In the genomic region with DNA sequence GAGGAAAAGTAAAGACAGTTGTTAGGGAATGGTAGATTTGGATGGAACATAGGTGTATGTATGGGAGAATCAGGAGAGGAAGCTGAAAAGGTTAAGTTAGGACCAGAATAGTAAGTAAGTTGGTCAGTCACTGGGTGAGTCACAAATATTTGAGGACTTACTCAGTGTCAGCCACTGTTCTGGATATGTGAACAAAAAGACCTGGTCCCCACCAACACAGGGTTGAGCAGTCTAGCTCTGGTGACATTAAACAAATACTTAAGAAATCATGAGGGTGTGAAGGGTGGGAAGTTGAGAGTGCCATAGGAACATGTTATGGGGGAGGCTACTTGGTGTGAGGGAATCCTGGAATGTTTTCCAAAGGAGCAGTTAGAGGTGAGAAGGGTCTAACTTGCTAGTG, we compare ENCODE assay signal across 8 cellular contexts.
A peak's percentile ranks its signal among the peaks of the same experiment; 100 is the strongest.
DNase-seq lines count a peak whose midpoint lies in the region; ATAC-seq and TF ChIP-seq lines count a peak whose summit lies in the region.
"Had no signal": no experiment of that assay in that cellular context is flagged by ENCODE, and none has a peak within 500 bp of the region (broad histone marks: within the 10 kb centered on the region; RNA-seq: fewer than 3 reads in every experiment).

No MANE protein-coding gene starts in this region.

- H2AFZ ChIP-seq in HCT116 (ENCODE audit: low read depth, low read length, poor library complexity, severe bottlenecking): peak overlapping the region; percentile 46

- TF ChIP-seq RAD21 in HCT116 (IDR thresholded peaks at IDR 0.05; ENCODE audit: low read depth): peak; percentile 27; the same call in 1 of the 2 replicates

- CTCF ChIA-PET in HCT116 (lab: Charles Lee): interaction anchor here (0.9 to 1.0 kb wide), 2 partner anchors 8 to 279 kb away, joined by 3 read pairs; no protein-coding TSS in a partner anchor
- CTCF ChIA-PET in RWPE1 (lab: Yijun Ruan, JAX): no interaction called here

- no TSS peak for BruUV-seq in HCT116 (replicated peaks; lab: Mats Ljungman, UMichigan)

- peak; percentile 59 for DNase-seq in HCT116 (ENCODE audit: low read depth, low spot score)
- peak; percentile 67 for DNase-seq in RWPE1 (ENCODE audit: low spot score)
- DNase-seq in fibroblast of the aortic adventitia (ENCODE audit: low read depth): peak; percentile 35
- no peak for DNase-seq in thoracic aorta (ENCODE audit: low spot score)
- no peak for DNase-seq in hippocampal formation (lab: John Stamatoyannopoulos, UW)
- DNase-seq in NCI-H524 treated with DMSO at 0.1 percent for 48 hours (lab: John Stamatoyannopoulos, UW): no peak
- DNase-seq: ovary had no signal

- H3K27me3 ChIP-seq in HCT116 (ENCODE audit: insufficient read depth, low read length) (no peaks in the 10 kb centered on the region), thoracic aorta (replicated peaks; ENCODE audit: insufficient read depth) (no peaks in the 10 kb centered on the region)
- H3K27me3 ChIP-seq: ovary had no signal

- H3K4me1 ChIP-seq in HCT116 (ENCODE audit: control insufficient read depth in 1 of 2, insufficient read depth in 2 of 2, low read length in 2 of 2) (peaks cover 10 to 29% of the 10 kb centered on the region in 2 experiments), thoracic aorta (ENCODE audit: control insufficient read depth in 1 of 2, low read depth in 2 of 2) (peaks cover 3 to 21% of the 10 kb centered on the region in 2 donors)

- RAD21 ChIA-PET in HCT116 (lab: Charles Lee; ENCODE audit: low non-redundant PET in 1 of 2, low total read pairs in 2 of 2, uncharacterized antibody in 2 of 2, unreplicated experiment in 2 of 2): no interaction called here

- no peaks in the 10 kb centered on the region for H3K9me2 ChIP-seq in HCT116 (ENCODE audit: insufficient read depth)

- no peak overlapping the region for H3K9ac ChIP-seq in HCT116 (ENCODE audit: low read length)

- H4K20me1 ChIP-seq in HCT116 (ENCODE audit: insufficient read depth): no peaks in the 10 kb centered on the region

- ATAC-seq in HCT116 (peak; percentile 90), thoracic aorta (ENCODE audit: insufficient number of reproducible peaks, low FRiP score, low read depth) (peak; percentile 93), GM21576 (IDR thresholded peaks at IDR 0.05; ENCODE audit: unreplicated experiment) (no peak)

- H3K79me2 ChIP-seq in HCT116 (ENCODE audit: insufficient read depth, low read length): no peaks in the 10 kb centered on the region

- TF ChIP-seq POLR2A in HCT116 (IDR thresholded peaks at IDR 0.05; ENCODE audit: borderline replicate concordance, extremely low read depth, insufficient read depth, insufficient read length): no peak

- H3K27ac ChIP-seq in HCT116 (ENCODE audit: low read depth, low read length): peak overlapping the region; percentile 7; the same call in 1 of the 2 replicates
- no peak overlapping the region for H3K27ac ChIP-seq in RWPE1
- H3K27ac ChIP-seq in thoracic aorta: peak overlapping the region in 1 of 2 donors; percentile 33
- H3K27ac ChIP-seq: ovary had no signal

- POLR2A ChIA-PET in HCT116 (lab: Charles Lee): interaction anchor here (0.7 kb wide), 1 partner anchor 13 kb away, joined by 3 read pairs; no protein-coding TSS in a partner anchor
- POLR2A ChIA-PET in RWPE1 (lab: Yijun Ruan, JAX; ENCODE audit: low non-redundant PET): no interaction called here

- peak overlapping the region; percentile 66 for H3K4me2 ChIP-seq in HCT116 (ENCODE audit: low read length)

- intact Hi-C loops in HCT116 (cut with micrococcal nuclease): no loop called here

- H3K9me3 ChIP-seq in HCT116 (ENCODE audit: control insufficient read depth in 1 of 2, insufficient read depth in 1 of 2, low read depth in 1 of 2, low read length in 2 of 2): no peaks in the 10 kb centered on the region
- H3K9me3 ChIP-seq in thoracic aorta: no peaks in the 10 kb centered on the region
- H3K9me3 ChIP-seq: ovary had no signal

- no peak for TF ChIP-seq CTCF in HCT116 (IDR thresholded peaks at IDR 0.05 in 2 of 3, conservative IDR thresholded peaks at IDR 0.05 in 1 of 3; ENCODE audit: borderline replicate concordance in 1 of 3, insufficient read depth in 1 of 3, low read depth in 2 of 3, low read length in 2 of 3)
- no peak for TF ChIP-seq CTCF in RWPE1 (conservative IDR thresholded peaks at IDR 0.05; ENCODE audit: low read depth)
- no peak for TF ChIP-seq CTCF in fibroblast of the aortic adventitia (IDR thresholded peaks at IDR 0.05; ENCODE audit: insufficient read depth, low read length)
- TF ChIP-seq CTCF in thoracic aorta (IDR thresholded peaks at IDR 0.05): no peak

- H3K4me3 ChIP-seq in HCT116 (replicated peaks in 1 of 2; ENCODE audit: low read depth in 1 of 2, low read length in 2 of 2): peak overlapping the region in 1 of 2 experiments; percentile 26; a peak in 2 of 4 replicates
- H3K4me3 ChIP-seq in fibroblast of the aortic adventitia (ENCODE audit: low read depth, low read length): no peak overlapping the region
- H3K4me3 ChIP-seq in thoracic aorta: no peak overlapping the region
- H3K4me3 ChIP-seq: ovary had no signal

- no peaks in the 10 kb centered on the region for H3K36me3 ChIP-seq in HCT116 (ENCODE audit: control insufficient read depth in 1 of 2, insufficient read depth in 2 of 2, low read length in 2 of 2)
- no peaks in the 10 kb centered on the region for H3K36me3 ChIP-seq in thoracic aorta
- H3K36me3 ChIP-seq: ovary had no signal

TF ChIP-seq in HCT116, 20 proteins besides CTCF, POLR2A, EP300 and RAD21 (continues in another document):
- TF ChIP-seq SP1 (IDR thresholded peaks at IDR 0.05; ENCODE audit: low read depth): peak; percentile 83
- no peak for TF ChIP-seq TCF7L2 (IDR thresholded peaks at IDR 0.05; ENCODE audit: borderline replicate concordance, extremely low read depth, insufficient read depth, insufficient read length)
- TF ChIP-seq POLR2AphosphoS5 (IDR thresholded peaks at IDR 0.05; ENCODE audit: low read depth, low read length): peak; percentile 24; the same call in 1 of the 2 replicates
- peak; percentile 10 for TF ChIP-seq YY1 (IDR thresholded peaks at IDR 0.05; ENCODE audit: extremely low read depth, insufficient replicate concordance, low read depth, low read length)
- TF ChIP-seq ZNF274 (IDR thresholded peaks at IDR 0.05; ENCODE audit: low read depth, low read length): no peak
- TF ChIP-seq JUND (IDR thresholded peaks at IDR 0.05): peak; percentile 91
- TF ChIP-seq CEBPB (IDR thresholded peaks at IDR 0.05; ENCODE audit: low read depth): 0 out of 2 replicates have a peak, but pooled peaks have one; percentile 30
- TF ChIP-seq SRF (IDR thresholded peaks at IDR 0.05; ENCODE audit: low read depth): peak; percentile 43; the same call in 1 of the 2 replicates
- TF ChIP-seq, protein P1, sequence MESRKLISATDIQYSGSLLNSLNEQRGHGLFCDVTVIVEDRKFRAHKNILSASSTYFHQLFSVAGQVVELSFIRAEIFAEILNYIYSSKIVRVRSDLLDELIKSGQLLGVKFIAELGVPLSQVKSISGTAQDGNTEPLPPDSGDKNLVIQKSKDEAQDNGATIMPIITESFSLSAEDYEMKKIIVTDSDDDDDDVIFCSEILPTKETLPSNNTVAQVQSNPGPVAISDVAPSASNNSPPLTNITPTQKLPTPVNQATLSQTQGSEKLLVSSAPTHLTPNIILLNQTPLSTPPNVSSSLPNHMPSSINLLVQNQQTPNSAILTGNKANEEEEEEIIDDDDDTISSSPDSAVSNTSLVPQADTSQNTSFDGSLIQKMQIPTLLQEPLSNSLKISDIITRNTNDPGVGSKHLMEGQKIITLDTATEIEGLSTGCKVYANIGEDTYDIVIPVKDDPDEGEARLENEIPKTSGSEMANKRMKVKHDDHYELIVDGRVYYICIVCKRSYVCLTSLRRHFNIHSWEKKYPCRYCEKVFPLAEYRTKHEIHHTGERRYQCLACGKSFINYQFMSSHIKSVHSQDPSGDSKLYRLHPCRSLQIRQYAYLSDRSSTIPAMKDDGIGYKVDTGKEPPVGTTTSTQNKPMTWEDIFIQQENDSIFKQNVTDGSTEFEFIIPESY (IDR thresholded peaks at IDR 0.05; ENCODE audit: extremely low read depth, insufficient replicate concordance, low read length): no peak
- TF ChIP-seq CBX3 (IDR thresholded peaks at IDR 0.05; ENCODE audit: low read depth): peak; percentile 89
- TF ChIP-seq, protein P2, sequence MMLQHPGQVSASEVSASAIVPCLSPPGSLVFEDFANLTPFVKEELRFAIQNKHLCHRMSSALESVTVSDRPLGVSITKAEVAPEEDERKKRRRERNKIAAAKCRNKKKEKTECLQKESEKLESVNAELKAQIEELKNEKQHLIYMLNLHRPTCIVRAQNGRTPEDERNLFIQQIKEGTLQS (IDR thresholded peaks at IDR 0.05): 0 out of 2 replicates have a peak, but pooled peaks have one; percentile 30
- no peak for TF ChIP-seq EZH2phosphoT487 (IDR thresholded peaks at IDR 0.05; ENCODE audit: borderline replicate concordance)
- no peak for TF ChIP-seq EGR1 (IDR thresholded peaks at IDR 0.05; ENCODE audit: low read depth)
- no peak for TF ChIP-seq SIN3A (IDR thresholded peaks at IDR 0.05; ENCODE audit: low read depth)
- TF ChIP-seq, protein P3, sequence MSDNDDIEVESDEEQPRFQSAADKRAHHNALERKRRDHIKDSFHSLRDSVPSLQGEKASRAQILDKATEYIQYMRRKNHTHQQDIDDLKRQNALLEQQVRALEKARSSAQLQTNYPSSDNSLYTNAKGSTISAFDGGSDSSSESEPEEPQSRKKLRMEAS (IDR thresholded peaks at IDR 0.05): peak; percentile 49; the same call in 1 of the 2 replicates
- peak; percentile 94 for TF ChIP-seq FOSL1 (IDR thresholded peaks at IDR 0.05; ENCODE audit: low read depth)

Comparison
In these comparisons a context has a peak if more than half of its experiments do, and no peak if none do; other contexts are left out.
1. DNase-seq: peak in HCT116 (single experiment), RWPE1 (single experiment) and fibroblast of the aortic adventitia (single experiment); none in thoracic aorta (single experiment), hippocampal formation (0 of 2) and NCI-H524 treated with DMSO at 0.1 percent for 48 hours (single experiment).